ENCODE assay signal across 1 cellular context in the genomic region with DNA sequence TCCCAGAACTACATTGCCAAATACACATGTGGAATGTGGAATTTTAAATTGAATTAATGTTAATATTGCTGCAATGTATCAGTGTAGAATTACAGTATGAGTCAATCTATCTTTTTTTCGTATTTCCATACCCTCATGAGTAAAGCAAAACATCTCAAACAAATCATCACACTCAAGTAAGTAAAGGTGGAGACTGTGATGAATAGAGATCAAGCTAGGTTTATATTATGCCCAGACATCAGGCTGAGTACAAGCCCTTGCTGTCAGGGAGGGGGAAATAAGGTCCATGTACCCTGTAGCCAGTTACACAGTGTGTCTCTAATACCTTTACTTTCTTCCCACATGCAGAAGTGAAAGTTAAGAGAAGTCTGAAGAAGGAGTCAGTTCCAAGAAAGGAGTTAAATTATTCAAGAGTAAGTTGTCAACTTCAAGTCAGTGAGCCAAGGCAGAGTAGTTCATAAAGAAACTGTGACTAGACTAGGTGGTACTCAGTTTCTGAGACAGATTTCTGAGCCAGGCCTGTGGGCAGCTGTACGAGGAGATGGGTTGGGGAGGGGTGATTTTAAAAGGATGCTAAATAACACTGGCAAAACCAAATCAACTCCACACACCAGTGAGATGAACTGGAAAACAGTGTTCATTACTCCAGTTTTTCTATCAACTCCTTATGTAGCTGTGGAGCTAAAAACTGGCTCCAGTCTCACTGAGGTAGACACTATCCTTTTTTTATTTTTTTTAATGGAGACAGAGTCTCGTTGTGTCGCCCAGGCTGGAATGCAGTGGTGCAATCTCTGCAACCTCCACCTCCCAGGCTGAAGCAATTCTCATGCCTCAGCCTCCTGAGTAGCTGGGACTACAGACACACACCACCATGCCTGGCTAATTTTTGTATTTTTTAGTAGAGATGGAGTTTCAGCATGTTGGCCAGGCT.
TF ChIP-seq lines count a peak whose summit lies in the region.

No MANE protein-coding gene starts in this region.

TF ChIP-seq in GM12878, 131 proteins besides CTCF, POLR2A, EP300 and RAD21 (continued from another document and continues in another):
- TF ChIP-seq CBX3 (IDR thresholded peaks at IDR 0.05; ENCODE audit: borderline replicate concordance, low read depth) (no peak), TARDBP (IDR thresholded peaks at IDR 0.05; ENCODE audit: borderline replicate concordance) (no peak), EED (IDR thresholded peaks at IDR 0.05; ENCODE audit: low read depth) (peak; percentile 76), TCF12 (IDR thresholded peaks at IDR 0.05; ENCODE audit: low read depth, low read length) (no peak), ZBTB11 (CRISPR knock-in tag; IDR thresholded peaks at IDR 0.05) (no peak), IRF5 (IDR thresholded peaks at IDR 0.05; ENCODE audit: borderline replicate concordance) (no peak), HDGF (IDR thresholded peaks at IDR 0.05) (peak; percentile 8; the same call in 1 of the 2 replicates), SMC3 (IDR thresholded peaks at IDR 0.05; ENCODE audit: borderline replicate concordance, low read length) (no peak), RCOR1 (conservative IDR thresholded peaks at IDR 0.05; ENCODE audit: low read depth, low read length) (no peak), TCF7 (IDR thresholded peaks at IDR 0.05; ENCODE audit: borderline replicate concordance) (peak; percentile 47; the same call in 1 of the 2 replicates), SREBF1 (IDR thresholded peaks at IDR 0.05; ENCODE audit: low read length) (no peak), SUZ12 (IDR thresholded peaks at IDR 0.05; ENCODE audit: unreplicated experiment) (no peak), CBFB (IDR thresholded peaks at IDR 0.05; ENCODE audit: low read depth) (peak; percentile 42; the same call in 1 of the 2 replicates), BHLHE40 (IDR thresholded peaks at IDR 0.05; ENCODE audit: borderline replicate concordance in 1 of 2, low read depth in 2 of 2, low read length in 1 of 2) (no peak), NFIC (IDR thresholded peaks at IDR 0.05; ENCODE audit: low read depth, low read length) (peak; percentile 75), IRF4 (IDR thresholded peaks at IDR 0.05; ENCODE audit: low read depth, low read length) (0 out of 2 replicates have a peak, but pooled peaks have one; percentile 8), CUX1 (IDR thresholded peaks at IDR 0.05; ENCODE audit: insufficient replicate concordance, low read depth, low read length) (no peak), RAD51 (IDR thresholded peaks at IDR 0.05) (no peak), RBBP5 (conservative IDR thresholded peaks at IDR 0.05) (no peak), JUNB (IDR thresholded peaks at IDR 0.05) (peak; percentile 58), MTA3 (IDR thresholded peaks at IDR 0.05; ENCODE audit: borderline replicate concordance, low read length) (no peak), BRCA1 (IDR thresholded peaks at IDR 0.05; ENCODE audit: low read depth, low read length) (no peak), PAX5 (IDR thresholded peaks at IDR 0.05; ENCODE audit: borderline replicate concordance, low read depth, low read length) (peak; percentile 29; the same call in 1 of the 2 replicates), ZNF592 (IDR thresholded peaks at IDR 0.05) (no peak), SIN3A (IDR thresholded peaks at IDR 0.05; ENCODE audit: low read depth, low read length) (no peak), ESRRA (IDR thresholded peaks at IDR 0.05; ENCODE audit: low read length) (no peak), YY1 (IDR thresholded peaks at IDR 0.05; ENCODE audit: low read depth, low read length) (peak; percentile 22; the same call in 1 of the 2 replicates), IKZF1 (conservative IDR thresholded peaks at IDR 0.05) (0 out of 2 replicates have a peak, but pooled peaks have one; percentile 42), RUNX3 (IDR thresholded peaks at IDR 0.05; ENCODE audit: low read length) (peak; percentile 64), ATF7 (IDR thresholded peaks at IDR 0.05; ENCODE audit: low read depth) (no peak), ETV6 (conservative IDR thresholded peaks at IDR 0.05 in 1 of 2, IDR thresholded peaks at IDR 0.05 in 1 of 2; ENCODE audit: borderline replicate concordance in 1 of 2, low read depth in 1 of 2) (peak in 1 of 2 experiments; percentile 56; a peak in 1 of 4 replicates), SPI1 (IDR thresholded peaks at IDR 0.05; ENCODE audit: borderline replicate concordance, insufficient read depth, low read depth, low read length) (peak; percentile 78), STAT1 (conservative IDR thresholded peaks at IDR 0.05) (no peak), ATF3 (IDR thresholded peaks at IDR 0.05; ENCODE audit: borderline replicate concordance, extremely low read depth, low read depth, low read length) (no peak)
- TF ChIP-seq, protein P1, sequence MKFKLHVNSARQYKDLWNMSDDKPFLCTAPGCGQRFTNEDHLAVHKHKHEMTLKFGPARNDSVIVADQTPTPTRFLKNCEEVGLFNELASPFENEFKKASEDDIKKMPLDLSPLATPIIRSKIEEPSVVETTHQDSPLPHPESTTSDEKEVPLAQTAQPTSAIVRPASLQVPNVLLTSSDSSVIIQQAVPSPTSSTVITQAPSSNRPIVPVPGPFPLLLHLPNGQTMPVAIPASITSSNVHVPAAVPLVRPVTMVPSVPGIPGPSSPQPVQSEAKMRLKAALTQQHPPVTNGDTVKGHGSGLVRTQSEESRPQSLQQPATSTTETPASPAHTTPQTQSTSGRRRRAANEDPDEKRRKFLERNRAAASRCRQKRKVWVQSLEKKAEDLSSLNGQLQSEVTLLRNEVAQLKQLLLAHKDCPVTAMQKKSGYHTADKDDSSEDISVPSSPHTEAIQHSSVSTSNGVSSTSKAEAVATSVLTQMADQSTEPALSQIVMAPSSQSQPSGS (IDR thresholded peaks at IDR 0.05; ENCODE audit: low read length), result peak; percentile 74
- TF ChIP-seq, protein P2, sequence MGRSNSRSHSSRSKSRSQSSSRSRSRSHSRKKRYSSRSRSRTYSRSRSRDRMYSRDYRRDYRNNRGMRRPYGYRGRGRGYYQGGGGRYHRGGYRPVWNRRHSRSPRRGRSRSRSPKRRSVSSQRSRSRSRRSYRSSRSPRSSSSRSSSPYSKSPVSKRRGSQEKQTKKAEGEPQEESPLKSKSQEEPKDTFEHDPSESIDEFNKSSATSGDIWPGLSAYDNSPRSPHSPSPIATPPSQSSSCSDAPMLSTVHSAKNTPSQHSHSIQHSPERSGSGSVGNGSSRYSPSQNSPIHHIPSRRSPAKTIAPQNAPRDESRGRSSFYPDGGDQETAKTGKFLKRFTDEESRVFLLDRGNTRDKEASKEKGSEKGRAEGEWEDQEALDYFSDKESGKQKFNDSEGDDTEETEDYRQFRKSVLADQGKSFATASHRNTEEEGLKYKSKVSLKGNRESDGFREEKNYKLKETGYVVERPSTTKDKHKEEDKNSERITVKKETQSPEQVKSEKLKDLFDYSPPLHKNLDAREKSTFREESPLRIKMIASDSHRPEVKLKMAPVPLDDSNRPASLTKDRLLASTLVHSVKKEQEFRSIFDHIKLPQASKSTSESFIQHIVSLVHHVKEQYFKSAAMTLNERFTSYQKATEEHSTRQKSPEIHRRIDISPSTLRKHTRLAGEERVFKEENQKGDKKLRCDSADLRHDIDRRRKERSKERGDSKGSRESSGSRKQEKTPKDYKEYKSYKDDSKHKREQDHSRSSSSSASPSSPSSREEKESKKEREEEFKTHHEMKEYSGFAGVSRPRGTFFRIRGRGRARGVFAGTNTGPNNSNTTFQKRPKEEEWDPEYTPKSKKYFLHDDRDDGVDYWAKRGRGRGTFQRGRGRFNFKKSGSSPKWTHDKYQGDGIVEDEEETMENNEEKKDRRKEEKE (IDR thresholded peaks at IDR 0.05), result no peak
